Comparison of ENCODE assay signal across 22 cellular contexts in genomic region chr2:242038928-242039341, GRCh38.
"Had no signal": no experiment of that assay in that cellular context is flagged by ENCODE, and none has a peak within 500 bp of the region (broad histone marks: within the 10 kb centered on the region; RNA-seq: fewer than 3 reads in every experiment).

No MANE protein-coding gene starts in this region.

- H3K36me3 ChIP-seq: esophagus squamous epithelium, gastroesophageal sphincter, neutrophil, suprapubic skin, tibial artery, upper lobe of right lung had no signal

- H3K36me3 Mint-ChIP-seq: naive thymus-derived CD4-positive, alpha-beta T cell had no signal

- H3K4me3 ChIP-seq: esophagus squamous epithelium, gastroesophageal sphincter, suprapubic skin, tibial artery, upper lobe of right lung had no signal

- H3K27ac ChIP-seq: esophagus squamous epithelium, gastroesophageal sphincter, neutrophil, suprapubic skin, tibial artery, upper lobe of right lung had no signal

- ATAC-seq: gastroesophageal sphincter; left cardiac atrium; left ventricle myocardium superior; naive thymus-derived CD4-positive, alpha-beta T cell; right cardiac atrium; stimulated activated effector memory CD8-positive, alpha-beta T cell treated with anti-CD3 and anti-CD28 coated beads, Interleukin-12 subunit alpha, Interleukin-12 subunit beta, amount 100 ng/mL, for 72 hours; stimulated activated naive CD8-positive, alpha-beta T cell treated with anti-CD3 and anti-CD28 coated beads, Interleukin-15, Interleukin-2, amounts not matched to agents 100 U/mL and 50 U/mL, for 24 hours; upper lobe of right lung had no signal

- H3K9me3 ChIP-seq: esophagus squamous epithelium, gastroesophageal sphincter, neutrophil, suprapubic skin, tibial artery, upper lobe of right lung had no signal

- H3K9me3 Mint-ChIP-seq: dendritic cell treated with granulocyte-macrophage colony-stimulating factor and Interleukin-4, amounts not matched to agents 40 ng/mL and 50 ng/mL, for 4 days; naive thymus-derived CD4-positive, alpha-beta T cell; nephron progenitor cell; stimulated activated effector memory CD8-positive, alpha-beta T cell treated with anti-CD3 and anti-CD28 coated beads, Interleukin-12 subunit alpha, Interleukin-12 subunit beta, amount 100 ng/mL, for 72 hours had no signal

- H3K4me1 ChIP-seq: esophagus squamous epithelium, gastroesophageal sphincter, suprapubic skin, tibial artery, upper lobe of right lung had no signal

- H3K27ac Mint-ChIP-seq: dendritic cell treated with granulocyte-macrophage colony-stimulating factor and Interleukin-4, amounts not matched to agents 40 ng/mL and 50 ng/mL, for 4 days; stimulated activated effector memory CD8-positive, alpha-beta T cell treated with anti-CD3 and anti-CD28 coated beads, Interleukin-12 subunit alpha, Interleukin-12 subunit beta, amount 100 ng/mL, for 72 hours had no signal

- DNase-seq: cerebellar nuclear complex; esophagus squamous epithelium; foreskin fibroblast; glutamatergic neuron; left cardiac atrium; left ventricle myocardium superior; mesendoderm; naive thymus-derived CD4-positive, alpha-beta T cell; nephron progenitor cell; right cardiac atrium; stimulated activated CD4-positive, alpha-beta T cell treated with anti-CD3 and anti-CD28 coated beads, Interleukin-4, amount 100 ng/mL, for 1 hour; stimulated activated CD8-positive, alpha-beta memory T cell treated with anti-CD3 and anti-CD28 coated beads, Interleukin-4, amount 100 ng/mL, for 48 hours; stimulated activated naive CD8-positive, alpha-beta T cell treated with anti-CD3 and anti-CD28 coated beads, Interleukin-15, Interleukin-2, amounts not matched to agents 100 U/mL and 50 U/mL, for 24 hours; tibial artery; upper lobe of right lung had no signal

- FAIRE-seq: colon, keratinocyte had no signal

- H3K4me3 Mint-ChIP-seq: dendritic cell treated with granulocyte-macrophage colony-stimulating factor and Interleukin-4, amounts not matched to agents 40 ng/mL and 50 ng/mL, for 4 days; naive thymus-derived CD4-positive, alpha-beta T cell; nephron progenitor cell; stimulated activated effector memory CD8-positive, alpha-beta T cell treated with anti-CD3 and anti-CD28 coated beads, Interleukin-12 subunit alpha, Interleukin-12 subunit beta, amount 100 ng/mL, for 72 hours had no signal
